ENCODE assay signal across 20 cellular contexts in genomic region chr6:23654745-23655144, GRCh38.
A peak's percentile ranks its signal among the peaks of the same experiment; 100 is the strongest.
DNase-seq lines count a peak whose midpoint lies in the region; ATAC-seq and TF ChIP-seq lines count a peak whose summit lies in the region.
"Had no signal": no experiment of that assay in that cellular context is flagged by ENCODE, and none has a peak within 500 bp of the region (broad histone marks: within the 10 kb centered on the region; RNA-seq: fewer than 3 reads in every experiment).

No MANE protein-coding gene starts in this region.

- no peaks in the 10 kb centered on the region for H3K4me1 Mint-ChIP-seq in activated CD4-positive, alpha-beta T cell treated with anti-CD3 and anti-CD28 coated beads, Interleukin-2, amount 10 ng/mL, durations not matched to agents 24 days and 14 days
- peaks cover 3% of the 10 kb centered on the region for H3K4me1 Mint-ChIP-seq in osteocyte (ENCODE audit: unreplicated experiment)
- H3K4me1 Mint-ChIP-seq: CD14-positive monocyte, IgD-negative memory B cell had no signal

- no peaks in the 10 kb centered on the region for H3K9me3 ChIP-seq in hepatocyte (ENCODE audit: low read depth)
- H3K9me3 ChIP-seq in mucosa of descending colon = no peaks in the 10 kb centered on the region
- no peaks in the 10 kb centered on the region for H3K9me3 ChIP-seq in smooth muscle cell (replicated peaks; ENCODE audit: low read depth)

- H3K27ac ChIP-seq in hepatocyte = peak overlapping the region; percentile 73
- H3K27ac ChIP-seq in smooth muscle cell (ENCODE audit: low read depth) = no peak overlapping the region
- H3K27ac ChIP-seq: SJSA1 had no signal

- no peak overlapping the region for H3K27ac Mint-ChIP-seq in activated CD4-positive, alpha-beta T cell treated with anti-CD3 and anti-CD28 coated beads, Interleukin-2, amount 10 ng/mL, durations not matched to agents 24 days and 14 days
- no peak overlapping the region for H3K27ac Mint-ChIP-seq in osteocyte (ENCODE audit: unreplicated experiment)
- H3K27ac Mint-ChIP-seq: H9, IgD-negative memory B cell had no signal

- no peak overlapping the region for H2AFZ ChIP-seq in hepatocyte
- H2AFZ ChIP-seq in smooth muscle cell (ENCODE audit: low read depth) = peak overlapping the region; percentile 38

- no peak overlapping the region for H3K4me3 ChIP-seq in hepatocyte
- no peak overlapping the region for H3K4me3 ChIP-seq in mucosa of descending colon
- no peak overlapping the region for H3K4me3 ChIP-seq in smooth muscle cell
- H3K4me3 ChIP-seq: SJSA1 had no signal

- H3K27me3 ChIP-seq in hepatocyte = no peaks in the 10 kb centered on the region
- H3K27me3 ChIP-seq in smooth muscle cell (ENCODE audit: low read depth) = no peaks in the 10 kb centered on the region
- H3K27me3 ChIP-seq: SJSA1 had no signal

- H3K9ac ChIP-seq in smooth muscle cell (ENCODE audit: low read depth) = no peak overlapping the region

- no peaks in the 10 kb centered on the region for H3K27me3 Mint-ChIP-seq in activated CD4-positive, alpha-beta T cell treated with anti-CD3 and anti-CD28 coated beads, Interleukin-2, amount 10 ng/mL, durations not matched to agents 24 days and 14 days
- H3K27me3 Mint-ChIP-seq in osteocyte (ENCODE audit: unreplicated experiment) = peaks cover under 1% of the 10 kb centered on the region
- H3K27me3 Mint-ChIP-seq: IgD-negative memory B cell had no signal

- H3K4me3 Mint-ChIP-seq in activated CD4-positive, alpha-beta T cell treated with anti-CD3 and anti-CD28 coated beads, Interleukin-2, amount 10 ng/mL, durations not matched to agents 24 days and 14 days = no peak overlapping the region
- H3K4me3 Mint-ChIP-seq in osteocyte (ENCODE audit: unreplicated experiment) = no peak overlapping the region
- H3K4me3 Mint-ChIP-seq: CD14-positive monocyte, H9, IgD-negative memory B cell had no signal

- H3K4me1 ChIP-seq in hepatocyte (ENCODE audit: insufficient read depth) = peaks cover 22% of the 10 kb centered on the region
- no peaks in the 10 kb centered on the region for H3K4me1 ChIP-seq in mucosa of descending colon (ENCODE audit: low read depth)
- peaks cover 6% of the 10 kb centered on the region for H3K4me1 ChIP-seq in smooth muscle cell (ENCODE audit: low read depth)
- H3K4me1 ChIP-seq: SJSA1 had no signal

- peak; percentile 3 for DNase-seq in HuH-7.5 (ENCODE audit: low spot score)
- DNase-seq in hepatocyte (ENCODE audit: low spot score) = peak; percentile 46
- peak; percentile 55 to 85 (median 59) for DNase-seq in mucosa of descending colon
- DNase-seq in smooth muscle cell (lab: John Stamatoyannopoulos, UW; ENCODE audit: unreplicated experiment) = no peak
- DNase-seq in MV-4-11 (lab: John Stamatoyannopoulos, UW) = no peak
- DNase-seq in activated CD4-positive, alpha-beta T cell treated with anti-CD3 and anti-CD28 coated beads, Interleukin-2, amount 10 ng/mL, durations not matched to agents 24 days and 14 days = no peak
- DNase-seq in osteocyte (ENCODE audit: extremely low spot score, unreplicated experiment) = no peak
- DNase-seq: AML-193, COR-L47, H9, Kasumi-1, MM.1S, NCI-H1105 treated with DMSO at 0.1 percent for 48 hours, NCI-H1694 treated with DMSO at 0.1 percent for 48 hours, NCI-H2107, NCI-H748 treated with DMSO at 0.1 percent for 48 hours, OCI-M1 had no signal

- no peak for TF ChIP-seq CTCF in hepatocyte (IDR thresholded peaks at IDR 0.05; ENCODE audit: poor library complexity)
- TF ChIP-seq CTCF in mucosa of descending colon (IDR thresholded peaks at IDR 0.05) = no peak
- no peak for TF ChIP-seq CTCF in smooth muscle cell (IDR thresholded peaks at IDR 0.05; ENCODE audit: borderline replicate concordance, insufficient read depth, poor library complexity, severe bottlenecking)
- TF ChIP-seq CTCF in osteocyte (IDR thresholded peaks at IDR 0.05) = no peak

- H3K4me2 ChIP-seq in hepatocyte (no peak overlapping the region), smooth muscle cell (no peak overlapping the region)

- 81% methylated on average over 6 of the region's 6 CpGs for WGBS in hepatocyte (ENCODE audit: low lambda C conversion rate, missing lambda C conversion rate)
- WGBS in smooth muscle cell (ENCODE audit: low lambda C conversion rate) = 87% methylated on average over 6 of the region's 6 CpGs

- H3K36me3 Mint-ChIP-seq in activated CD4-positive, alpha-beta T cell treated with anti-CD3 and anti-CD28 coated beads, Interleukin-2, amount 10 ng/mL, durations not matched to agents 24 days and 14 days (ENCODE audit: low read depth) = no peaks in the 10 kb centered on the region
- no peaks in the 10 kb centered on the region for H3K36me3 Mint-ChIP-seq in osteocyte (ENCODE audit: unreplicated experiment)
- H3K36me3 Mint-ChIP-seq: CD14-positive monocyte had no signal

- H3F3A ChIP-seq in smooth muscle cell (ENCODE audit: low read depth) = no peaks in the 10 kb centered on the region

- ATAC-seq in mucosa of descending colon = peak; percentile 87

- H3K36me3 ChIP-seq in hepatocyte (replicated peaks; ENCODE audit: insufficient read depth, low read depth) (no peaks in the 10 kb centered on the region), mucosa of descending colon (ENCODE audit: low read depth) (no peaks in the 10 kb centered on the region), smooth muscle cell (ENCODE audit: low read depth) (no peaks in the 10 kb centered on the region)
- H3K36me3 ChIP-seq: SJSA1 had no signal

- no peaks in the 10 kb centered on the region for H4K20me1 ChIP-seq in hepatocyte (ENCODE audit: insufficient read depth, poor library complexity, severe bottlenecking)
- H4K20me1 ChIP-seq in smooth muscle cell (ENCODE audit: low read depth) = no peaks in the 10 kb centered on the region

- no peaks in the 10 kb centered on the region for H3K9me2 ChIP-seq in hepatocyte (replicated peaks; ENCODE audit: insufficient read depth)

- H3K79me2 ChIP-seq in hepatocyte (no peaks in the 10 kb centered on the region), smooth muscle cell (ENCODE audit: low read depth) (no peaks in the 10 kb centered on the region)

- intact Hi-C loops in mucosa of descending colon (cut with DNase I, micrococcal nuclease) = no loop called here
- intact Hi-C loops in activated CD4-positive, alpha-beta T cell treated with anti-CD3 and anti-CD28 coated beads, Interleukin-2, amount 10 ng/mL, durations not matched to agents 24 days and 14 days (cut with micrococcal nuclease) = no loop called here

- H3K9me3 Mint-ChIP-seq in activated CD4-positive, alpha-beta T cell treated with anti-CD3 and anti-CD28 coated beads, Interleukin-2, amount 10 ng/mL, durations not matched to agents 24 days and 14 days = no peaks in the 10 kb centered on the region
- no peaks in the 10 kb centered on the region for H3K9me3 Mint-ChIP-seq in osteocyte (ENCODE audit: unreplicated experiment)
- H3K9me3 Mint-ChIP-seq: H9 had no signal

Comparison
In these comparisons a context has a peak if more than half of its experiments do, and no peak if none do; other contexts are left out.
1. DNase-seq: peak in HuH-7.5 (single experiment), hepatocyte (single experiment) and mucosa of descending colon (3 of 3); none in smooth muscle cell (single experiment), MV-4-11 (single experiment), activated CD4-positive, alpha-beta T cell treated with anti-CD3 and anti-CD28 coated beads, Interleukin-2, amount 10 ng/mL, durations not matched to agents 24 days and 14 days (single experiment) and osteocyte (single experiment).